In genomic region chr13:23488442-23488841, GRCh38 we compare ENCODE assay signal across 14 cellular contexts. TPM values are rescaled to one million over a fixed set of nuclear protein-coding genes. Genes with fewer than 3 reads are reported as not detected.
A peak's percentile ranks its signal among the peaks of the same experiment; 100 is the strongest.
DNase-seq lines count a peak whose midpoint lies in the region; ATAC-seq and FAIRE-seq lines count a peak whose summit lies in the region.
"Had no signal": no experiment of that assay in that cellular context is flagged by ENCODE, and none has a peak within 500 bp of the region (broad histone marks: within the 10 kb centered on the region; RNA-seq: fewer than 3 reads in every experiment).

No MANE protein-coding gene starts in this region.

- H3K27me3 ChIP-seq in mesenchymal stem cell (ENCODE audit: control insufficient read depth in 1 of 2, insufficient read depth in 1 of 2, low read length in 2 of 2) (peaks cover 0 to 14% of the 10 kb centered on the region in 2 experiments), aorta (ENCODE audit: control insufficient read depth in 1 of 2, insufficient read depth in 2 of 2, low read length in 1 of 2) (no peaks in the 10 kb centered on the region)
- H3K27me3 ChIP-seq: transverse colon had no signal

- H2BK5ac ChIP-seq in mesenchymal stem cell (ENCODE audit: low read depth, low read length, poor library complexity, severe bottlenecking), result no peak overlapping the region

- H3K9ac ChIP-seq in mesenchymal stem cell (ENCODE audit: low read length), result no peak overlapping the region
- H3K9ac ChIP-seq: KMS-11 had no signal

- H3K9me3 Mint-ChIP-seq in central memory CD8-positive, alpha-beta T cell, result no peaks in the 10 kb centered on the region
- H3K9me3 Mint-ChIP-seq in activated naive CD4-positive, alpha-beta T cell treated with anti-CD3 and anti-CD28 coated beads, Interleukin-2, amount 10 ng/mL, durations not matched to agents 7 days and 5 days, result no peaks in the 10 kb centered on the region

- CTCF ChIA-PET in activated naive CD4-positive, alpha-beta T cell treated with anti-CD3 and anti-CD28 coated beads, Interleukin-2, amount 10 ng/mL, durations not matched to agents 7 days and 5 days (lab: Charles Lee), result no interaction called here

- peak; percentile 32 for ATAC-seq in central memory CD8-positive, alpha-beta T cell (replicated peaks; ENCODE audit: extremely low read depth, poor library complexity, severe bottlenecking)
- ATAC-seq in GM18867 (IDR thresholded peaks at IDR 0.05; ENCODE audit: unreplicated experiment), result no peak
- no peak for ATAC-seq in aorta (ENCODE audit: low FRiP score)
- ATAC-seq: Panc1 had no signal

- H3K4me3 ChIP-seq in mesenchymal stem cell (ENCODE audit: insufficient read depth in 1 of 2, low read depth in 1 of 2, low read length in 2 of 2) (no peak overlapping the region), aorta (ENCODE audit: low read length in 2 of 2) (no peak overlapping the region)
- H3K4me3 ChIP-seq: transverse colon had no signal

- H3K36me3 Mint-ChIP-seq in central memory CD8-positive, alpha-beta T cell (ENCODE audit: insufficient read depth), result no peaks in the 10 kb centered on the region
- H3K36me3 Mint-ChIP-seq in activated naive CD4-positive, alpha-beta T cell treated with anti-CD3 and anti-CD28 coated beads, Interleukin-2, amount 10 ng/mL, durations not matched to agents 7 days and 5 days, result no peaks in the 10 kb centered on the region
- H3K36me3 Mint-ChIP-seq: activated naive CD8-positive, alpha-beta T cell had no signal

- H2AFZ ChIP-seq in mesenchymal stem cell (ENCODE audit: low read depth, low read length), result no peak overlapping the region

- H3K23ac ChIP-seq in mesenchymal stem cell (ENCODE audit: low read length in 2 of 2), result no peak overlapping the region

- peaks cover 4% of the 10 kb centered on the region for H3K4me1 Mint-ChIP-seq in central memory CD8-positive, alpha-beta T cell
- no peaks in the 10 kb centered on the region for H3K4me1 Mint-ChIP-seq in activated naive CD4-positive, alpha-beta T cell treated with anti-CD3 and anti-CD28 coated beads, Interleukin-2, amount 10 ng/mL, durations not matched to agents 7 days and 5 days

- no peaks in the 10 kb centered on the region for H3K79me1 ChIP-seq in mesenchymal stem cell (replicated peaks; ENCODE audit: low read length, poor library complexity, severe bottlenecking)

- no peaks in the 10 kb centered on the region for H3K4me1 ChIP-seq in mesenchymal stem cell (ENCODE audit: control insufficient read depth, insufficient read depth, low read depth, low read length)
- H3K4me1 ChIP-seq in aorta (ENCODE audit: control insufficient read depth in 1 of 2, insufficient read depth in 2 of 2, low read length in 2 of 2), result no peaks in the 10 kb centered on the region
- H3K4me1 ChIP-seq: transverse colon had no signal

- WGBS in mesenchymal stem cell, result 55% methylated on average over 6 of the region's 6 CpGs
- WGBS in aorta, 2 donors, result 12 to 15% methylated on average over 6 of the region's 6 CpGs

- H3K27ac ChIP-seq in mesenchymal stem cell (ENCODE audit: low read length, poor library complexity, severe bottlenecking) (no peak overlapping the region), aorta (ENCODE audit: low read depth in 1 of 2, low read length in 2 of 2) (no peak overlapping the region)
- H3K27ac ChIP-seq: KMS-11, transverse colon had no signal

- H3K27ac Mint-ChIP-seq in central memory CD8-positive, alpha-beta T cell (ENCODE audit: low read depth), result no peak overlapping the region
- no peak overlapping the region for H3K27ac Mint-ChIP-seq in activated naive CD4-positive, alpha-beta T cell treated with anti-CD3 and anti-CD28 coated beads, Interleukin-2, amount 10 ng/mL, durations not matched to agents 7 days and 5 days
- H3K27ac Mint-ChIP-seq: activated naive CD8-positive, alpha-beta T cell had no signal

- H3K9me3 ChIP-seq in mesenchymal stem cell (ENCODE audit: control insufficient read depth, low read length) (no peaks in the 10 kb centered on the region), aorta (ENCODE audit: control insufficient read depth, low read length) (no peaks in the 10 kb centered on the region)
- H3K9me3 ChIP-seq: transverse colon had no signal

- H3K14ac ChIP-seq in mesenchymal stem cell (ENCODE audit: low read length in 2 of 2), result no peak overlapping the region

- intact Hi-C loops in aorta (cut with DNase I), result no loop called here

- no peak overlapping the region for H3K4me3 Mint-ChIP-seq in central memory CD8-positive, alpha-beta T cell
- no peak overlapping the region for H3K4me3 Mint-ChIP-seq in activated naive CD4-positive, alpha-beta T cell treated with anti-CD3 and anti-CD28 coated beads, Interleukin-2, amount 10 ng/mL, durations not matched to agents 7 days and 5 days
- H3K4me3 Mint-ChIP-seq: activated naive CD8-positive, alpha-beta T cell had no signal

- no peak overlapping the region for H2BK15ac ChIP-seq in mesenchymal stem cell (ENCODE audit: low read depth, poor library complexity, severe bottlenecking)

- H4K8ac ChIP-seq in mesenchymal stem cell (ENCODE audit: low read length), result no peak overlapping the region

- DNase-seq in EL (peak; percentile 75), NCI-H2196 treated with DMSO at 0.1 percent for 48 hours (lab: John Stamatoyannopoulos, UW; ENCODE audit: unreplicated experiment) (peak; percentile 74), mesenchymal stem cell (peak; percentile 68), GM19239 (ENCODE audit: insufficient read length, low spot score) (no peak), aorta (no peak)
- DNase-seq in central memory CD8-positive, alpha-beta T cell (ENCODE audit: low spot score in 2 of 2), result no peak
- DNase-seq in activated naive CD4-positive, alpha-beta T cell treated with anti-CD3 and anti-CD28 coated beads, Interleukin-2, amount 10 ng/mL, durations not matched to agents 7 days and 5 days, result no peak
- DNase-seq: activated CD4-positive, alpha-beta T cell treated with anti-CD3 and anti-CD28 coated beads for 4 hours; islet precursor cell; transverse colon had no signal

- no peak overlapping the region for H3K4ac ChIP-seq in mesenchymal stem cell (ENCODE audit: low read depth in 1 of 2, low read length in 2 of 2)

- no peak overlapping the region for H2BK12ac ChIP-seq in mesenchymal stem cell (ENCODE audit: low read length in 2 of 2)

- H3K27me3 Mint-ChIP-seq in central memory CD8-positive, alpha-beta T cell, result peaks cover 32% of the 10 kb centered on the region
- peaks cover 14% of the 10 kb centered on the region for H3K27me3 Mint-ChIP-seq in activated naive CD4-positive, alpha-beta T cell treated with anti-CD3 and anti-CD28 coated beads, Interleukin-2, amount 10 ng/mL, durations not matched to agents 7 days and 5 days

- H2AK5ac ChIP-seq in mesenchymal stem cell (ENCODE audit: low read length, severe bottlenecking), result no peak overlapping the region

- H2BK120ac ChIP-seq in mesenchymal stem cell (ENCODE audit: low read depth, low read length), result no peak overlapping the region

- no peak overlapping the region for H4K91ac ChIP-seq in mesenchymal stem cell (ENCODE audit: low read length)

- H3K36me3 ChIP-seq in mesenchymal stem cell (ENCODE audit: control insufficient read depth in 1 of 2, insufficient read depth in 2 of 2, low read depth in 1 of 2, low read length in 2 of 2), result no peaks in the 10 kb centered on the region
- H3K36me3 ChIP-seq in aorta (ENCODE audit: control insufficient read depth in 1 of 2, insufficient read depth in 2 of 2, low read length in 1 of 2), result no peaks in the 10 kb centered on the region
- H3K36me3 ChIP-seq: transverse colon had no signal

- H3K18ac ChIP-seq in mesenchymal stem cell (ENCODE audit: low read depth in 1 of 2, low read length in 2 of 2), result no peak overlapping the region

- no peak overlapping the region for H3K4me2 ChIP-seq in mesenchymal stem cell (ENCODE audit: low read length, poor library complexity, severe bottlenecking)
- H3K4me2 ChIP-seq: KMS-11 had no signal

- no peak for FAIRE-seq in GM19239 (lab: Jason Lieb, UNC)

RNA-seq across cellular contexts. Expression of gene SACS, which starts 54.9 kb away (rescaled TPM):
- 7.1 TPM for polyA plus RNA-seq in mesenchymal stem cell (2013, experiment 1 of 2)
- 6.5 TPM for polyA plus RNA-seq in mesenchymal stem cell (2013, experiment 2 of 2)
- 10 to 100 TPM; 35.8 to 79.0 TPM for total RNA-seq in aorta
- polyA plus RNA-seq in aorta, result 10 to 100 TPM in 1 of 2 donors, 1 to 10 TPM in 1; 3.0 to 16.7 TPM

Comparison
In these comparisons a context has a peak if more than half of its experiments do, and no peak if none do; other contexts are left out.
1. DNase-seq: peak in EL (single experiment), NCI-H2196 treated with DMSO at 0.1 percent for 48 hours (single experiment) and mesenchymal stem cell (single experiment); none in central memory CD8-positive, alpha-beta T cell (0 of 2), activated naive CD4-positive, alpha-beta T cell treated with anti-CD3 and anti-CD28 coated beads, Interleukin-2, amount 10 ng/mL, durations not matched to agents 7 days and 5 days (single experiment), GM19239 (single experiment) and aorta (0 of 2).